In genomic region chr18:13614701-13615288, GRCh38 we compare ENCODE assay signal across 11 cellular contexts.
A peak's percentile ranks its signal among the peaks of the same experiment; 100 is the strongest.
DNase-seq lines count a peak whose midpoint lies in the region; ATAC-seq, FAIRE-seq and TF ChIP-seq lines count a peak whose summit lies in the region.
"Had no signal": no experiment of that assay in that cellular context is flagged by ENCODE, and none has a peak within 500 bp of the region (broad histone marks: within the 10 kb centered on the region; RNA-seq: fewer than 3 reads in every experiment).

No MANE protein-coding gene starts in this region.

- H3K36me3 ChIP-seq in kidney (ENCODE audit: control insufficient read depth in 1 of 2, insufficient read depth in 2 of 2, low read length in 2 of 2): no peaks in the 10 kb centered on the region
- no peaks in the 10 kb centered on the region for H3K36me3 ChIP-seq in thoracic aorta

- H3K4me3 ChIP-seq in kidney (ENCODE audit: low read length in 2 of 2) (no peak overlapping the region), thoracic aorta (peak overlapping the region; percentile 19)
- H3K4me3 ChIP-seq: A549 had no signal

- peaks cover 12 to 13% of the 10 kb centered on the region in 2 donors for H3K4me1 ChIP-seq in kidney (ENCODE audit: control insufficient read depth in 1 of 2, insufficient read depth in 1 of 2, low read depth in 1 of 2, low read length in 2 of 2)
- H3K4me1 ChIP-seq in thoracic aorta (ENCODE audit: control insufficient read depth in 1 of 2, low read depth in 2 of 2): peaks cover 8 to 48% of the 10 kb centered on the region in 2 donors
- H3K4me1 ChIP-seq: A549 had no signal

- peak overlapping the region; percentile 99 for H3K27ac Mint-ChIP-seq in activated CD8-positive, alpha-beta memory T cell treated with anti-CD3 and anti-CD28 coated beads, Interleukin-2, amount 10 ng/mL, durations not matched to agents 7 days and 5 days

- TF ChIP-seq CTCF in kidney (IDR thresholded peaks at IDR 0.05; ENCODE audit: borderline replicate concordance, extremely low read depth, insufficient read depth): no peak
- no peak for TF ChIP-seq CTCF in thoracic aorta (IDR thresholded peaks at IDR 0.05)

- H3K9me3 ChIP-seq in kidney (ENCODE audit: control insufficient read depth in 1 of 2, low read length in 2 of 2): no peaks in the 10 kb centered on the region
- H3K9me3 ChIP-seq in thoracic aorta: no peaks in the 10 kb centered on the region
- H3K9me3 ChIP-seq: A549 had no signal

- FAIRE-seq in kidney (lab: Jason Lieb, UNC): no peak
- FAIRE-seq: A549, endometrium had no signal

- H3K27me3 ChIP-seq in thoracic aorta (replicated peaks; ENCODE audit: insufficient read depth): no peaks in the 10 kb centered on the region

- H3K36me3 Mint-ChIP-seq in activated CD8-positive, alpha-beta memory T cell treated with anti-CD3 and anti-CD28 coated beads, Interleukin-2, amount 10 ng/mL, durations not matched to agents 7 days and 5 days: peaks cover 4% of the 10 kb centered on the region

- H3K27ac ChIP-seq in kidney (ENCODE audit: low read depth in 2 of 2, low read length in 2 of 2): peak overlapping the region; percentile 62 to 81
- H3K27ac ChIP-seq in thoracic aorta: peak overlapping the region in 1 of 2 donors; percentile 13
- H3K27ac ChIP-seq: A549 had no signal

- no peak overlapping the region for H3K9ac ChIP-seq in kidney (ENCODE audit: low read length in 2 of 2)

- no peaks in the 10 kb centered on the region for H3K27me3 Mint-ChIP-seq in activated CD8-positive, alpha-beta memory T cell treated with anti-CD3 and anti-CD28 coated beads, Interleukin-2, amount 10 ng/mL, durations not matched to agents 7 days and 5 days

- ATAC-seq in activated CD4-positive, CD25-positive, alpha-beta regulatory T cell treated with anti-CD3 and anti-CD28 coated beads, Interleukin-2, amount 50 U/mL, for 24 hours: no peak
- peak; percentile 35 for ATAC-seq in activated CD8-positive, alpha-beta memory T cell treated with anti-CD3 and anti-CD28 coated beads, Interleukin-2, amount 10 ng/mL, durations not matched to agents 7 days and 5 days
- no peak for ATAC-seq in thoracic aorta (ENCODE audit: insufficient number of reproducible peaks, low FRiP score, low read depth)
- ATAC-seq: A549 had no signal

- H3K9me3 Mint-ChIP-seq in activated CD8-positive, alpha-beta memory T cell treated with anti-CD3 and anti-CD28 coated beads, Interleukin-2, amount 10 ng/mL, durations not matched to agents 7 days and 5 days (ENCODE audit: low read depth): no peaks in the 10 kb centered on the region

- H3K4me3 Mint-ChIP-seq in activated CD8-positive, alpha-beta memory T cell treated with anti-CD3 and anti-CD28 coated beads, Interleukin-2, amount 10 ng/mL, durations not matched to agents 7 days and 5 days: peak overlapping the region; percentile 77

- intact Hi-C loops in kidney (cut with DNase I): no loop called here

- H3K4me1 Mint-ChIP-seq in activated CD8-positive, alpha-beta memory T cell treated with anti-CD3 and anti-CD28 coated beads, Interleukin-2, amount 10 ng/mL, durations not matched to agents 7 days and 5 days: peaks cover 84% of the 10 kb centered on the region

- DNase-seq in activated CD4-positive, CD25-positive, alpha-beta regulatory T cell treated with anti-CD3 and anti-CD28 coated beads, Interleukin-2, amount 50 U/mL, for 72 hours: peak; percentile 54
- peak; percentile 82 for DNase-seq in activated CD8-positive, alpha-beta memory T cell treated with anti-CD3 and anti-CD28 coated beads, Interleukin-2, amount 10 ng/mL, durations not matched to agents 7 days and 5 days
- no peak for DNase-seq in kidney
- no peak for DNase-seq in thoracic aorta (ENCODE audit: low spot score)
- no peak for DNase-seq in NCI-H187 treated with DMSO at 0.1 percent for 48 hours (lab: John Stamatoyannopoulos, UW)
- DNase-seq in NCI-H146 (lab: John Stamatoyannopoulos, UW): no peak
- no peak for DNase-seq in NCI-H1092 treated with DMSO at 0.1 percent for 48 hours (lab: John Stamatoyannopoulos, UW)
- DNase-seq: T1000 had no signal

- CTCF ChIA-PET in activated CD8-positive, alpha-beta memory T cell treated with anti-CD3 and anti-CD28 coated beads, Interleukin-2, amount 10 ng/mL, durations not matched to agents 7 days and 5 days (lab: Charles Lee): interaction anchor here (0.8 to 10.1 kb wide), 8 partner anchors 8 to 55 kb away, joined by 3 to 122 read pairs (median 4); no protein-coding TSS in a partner anchor

Comparison
In these comparisons a context has a peak if more than half of its experiments do, and no peak if none do; other contexts are left out.
1. DNase-seq: peak in activated CD4-positive, CD25-positive, alpha-beta regulatory T cell treated with anti-CD3 and anti-CD28 coated beads, Interleukin-2, amount 50 U/mL, for 72 hours (single experiment) and activated CD8-positive, alpha-beta memory T cell treated with anti-CD3 and anti-CD28 coated beads, Interleukin-2, amount 10 ng/mL, durations not matched to agents 7 days and 5 days (single experiment); none in kidney (single experiment), thoracic aorta (single experiment), NCI-H187 treated with DMSO at 0.1 percent for 48 hours (single experiment), NCI-H146 (single experiment) and NCI-H1092 treated with DMSO at 0.1 percent for 48 hours (single experiment).